Comparison of ENCODE assay signal across 1 cellular context in the genomic region with DNA sequence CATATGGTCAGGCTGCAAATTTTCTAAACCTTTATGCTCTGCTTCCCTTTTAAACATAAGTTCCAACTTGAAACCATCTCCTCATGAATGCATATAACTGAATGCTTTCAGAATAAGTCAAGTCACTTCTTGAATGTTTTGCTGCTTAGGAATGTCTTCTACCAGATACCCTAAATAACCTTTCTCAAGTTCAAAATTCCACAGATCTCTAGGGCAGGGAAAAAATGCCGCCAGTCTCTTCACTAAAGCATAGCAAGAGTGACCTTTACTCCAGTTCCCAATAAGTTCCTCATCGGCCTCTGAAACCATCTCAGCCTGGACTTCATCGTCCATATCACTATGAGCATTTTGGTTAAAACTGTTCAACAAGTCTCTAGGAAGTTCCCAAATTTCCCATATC.
TF ChIP-seq lines count a peak whose summit lies in the region.

No MANE protein-coding gene starts in this region.

TF ChIP-seq in IMR-90, 13 proteins besides CTCF, POLR2A, EP300 and RAD21 (continued from another document):
- TF ChIP-seq NFE2L2 (IDR thresholded peaks at IDR 0.05; ENCODE audit: low read depth, low read length) (no peak), MAFK (IDR thresholded peaks at IDR 0.05; ENCODE audit: low read depth, low read length) (no peak), CHD1 (IDR thresholded peaks at IDR 0.05; ENCODE audit: low read depth, low read length) (no peak), FOS (IDR thresholded peaks at IDR 0.05; ENCODE audit: low read depth, low read length) (no peak), BHLHE40 (IDR thresholded peaks at IDR 0.05; ENCODE audit: low read depth, low read length) (no peak), MAZ (IDR thresholded peaks at IDR 0.05; ENCODE audit: borderline replicate concordance, low read depth, low read length) (no peak)
- TF ChIP-seq, protein P1, sequence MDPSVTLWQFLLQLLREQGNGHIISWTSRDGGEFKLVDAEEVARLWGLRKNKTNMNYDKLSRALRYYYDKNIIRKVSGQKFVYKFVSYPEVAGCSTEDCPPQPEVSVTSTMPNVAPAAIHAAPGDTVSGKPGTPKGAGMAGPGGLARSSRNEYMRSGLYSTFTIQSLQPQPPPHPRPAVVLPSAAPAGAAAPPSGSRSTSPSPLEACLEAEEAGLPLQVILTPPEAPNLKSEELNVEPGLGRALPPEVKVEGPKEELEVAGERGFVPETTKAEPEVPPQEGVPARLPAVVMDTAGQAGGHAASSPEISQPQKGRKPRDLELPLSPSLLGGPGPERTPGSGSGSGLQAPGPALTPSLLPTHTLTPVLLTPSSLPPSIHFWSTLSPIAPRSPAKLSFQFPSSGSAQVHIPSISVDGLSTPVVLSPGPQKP (IDR thresholded peaks at IDR 0.05; ENCODE audit: borderline replicate concordance, low read depth, low read length), result no peak
